Comparison of ENCODE assay signal across 8 cellular contexts in genomic region chr6:35024601-35025054, GRCh38.
A peak's percentile ranks its signal among the peaks of the same experiment; 100 is the strongest.
DNase-seq lines count a peak whose midpoint lies in the region; ATAC-seq and TF ChIP-seq lines count a peak whose summit lies in the region.

No MANE protein-coding gene starts in this region.

- no peak for ATAC-seq in HG02571 (IDR thresholded peaks at IDR 0.05; ENCODE audit: unreplicated experiment)

- no peak overlapping the region for H3K4me3 ChIP-seq in choroid plexus epithelial cell (ENCODE audit: low read depth, low read length)

- peak; percentile 59 for DNase-seq in D341Med (ENCODE audit: low spot score)
- peak; percentile 88 for DNase-seq in NCI-H2029 treated with DMSO at 0.1 percent for 48 hours (lab: John Stamatoyannopoulos, UW)
- DNase-seq in choroid plexus epithelial cell (ENCODE audit: low read depth), result peak; percentile 65
- DNase-seq in medulla oblongata (ENCODE audit: extremely low spot score), result peak; percentile 82
- no peak for DNase-seq in RPMI8226
- no peak for DNase-seq in NAMALWA (ENCODE audit: low spot score)
- DNase-seq in germinal center (ENCODE audit: low spot score), result no peak

- no peak for TF ChIP-seq CTCF in choroid plexus epithelial cell (conservative IDR thresholded peaks at IDR 0.05; ENCODE audit: low read depth, low read length)

Comparison
In these comparisons a context has a peak if more than half of its experiments do, and no peak if none do; other contexts are left out.
1. DNase-seq: peak in D341Med (single experiment), NCI-H2029 treated with DMSO at 0.1 percent for 48 hours (single experiment), choroid plexus epithelial cell (single experiment) and medulla oblongata (single experiment); none in RPMI8226 (single experiment), NAMALWA (single experiment) and germinal center (single experiment).